8 cellular contexts compared by ENCODE assay signal in genomic region chr1:226332947-226333346, GRCh38. TPM values are rescaled to one million over a fixed set of nuclear protein-coding genes. Genes with fewer than 3 reads are reported as not detected.
DNase-seq lines count a peak whose midpoint lies in the region; ATAC-seq and TF ChIP-seq lines count a peak whose summit lies in the region.

No MANE protein-coding gene starts in this region.

- TF ChIP-seq POLR2A in esophagus muscularis mucosa (IDR thresholded peaks at IDR 0.05; ENCODE audit: low read depth) (no peak), Peyer's patch (IDR thresholded peaks at IDR 0.05) (no peak)

- H3K4me1 Mint-ChIP-seq in Calu3 (ENCODE audit: low read depth, unreplicated experiment) (peaks cover 10% of the 10 kb centered on the region), mesothelial cell of epicardium (peaks cover 11% of the 10 kb centered on the region), CD14-positive monocyte (peaks cover 7% of the 10 kb centered on the region)
- peaks cover 16% of the 10 kb centered on the region for H3K4me1 Mint-ChIP-seq in activated T-helper 17 cell treated with anti-CD3 and anti-CD28 coated beads, Interleukin-2, amount 50 U/mL, for 72 hours

- no peaks in the 10 kb centered on the region for H3K9me3 ChIP-seq in HUES48 (ENCODE audit: control insufficient read depth, insufficient read depth, low read length)
- no peaks in the 10 kb centered on the region for H3K9me3 ChIP-seq in esophagus muscularis mucosa
- H3K9me3 ChIP-seq in Peyer's patch: no peaks in the 10 kb centered on the region

- H3K36me3 Mint-ChIP-seq in Calu3 (ENCODE audit: insufficient read depth, unreplicated experiment) (no peaks in the 10 kb centered on the region), mesothelial cell of epicardium (no peaks in the 10 kb centered on the region), CD14-positive monocyte (no peaks in the 10 kb centered on the region)
- H3K36me3 Mint-ChIP-seq in activated T-helper 17 cell treated with anti-CD3 and anti-CD28 coated beads, Interleukin-2, amount 50 U/mL, for 72 hours (ENCODE audit: low read depth): no peaks in the 10 kb centered on the region

- CTCF ChIA-PET in Calu3 (lab: Charles Lee): interaction anchor here (0.6 to 1.6 kb wide), 10 partner anchors 12 to 268 kb away, joined by 3 to 19 read pairs (median 4); partner anchors contain the start of genes LIN9, MIXL1 and PARP1

- H3K27ac ChIP-seq in HUES48 (ENCODE audit: low read depth, low read length) (peak overlapping the region; percentile 22), esophagus muscularis mucosa (replicated peaks in 1 of 4) (no peak overlapping the region), Peyer's patch (no peak overlapping the region)

- no peaks in the 10 kb centered on the region for H3K9me3 Mint-ChIP-seq in Calu3 (ENCODE audit: low read depth, unreplicated experiment)
- no peaks in the 10 kb centered on the region for H3K9me3 Mint-ChIP-seq in activated T-helper 17 cell treated with anti-CD3 and anti-CD28 coated beads, Interleukin-2, amount 50 U/mL, for 72 hours
- no peaks in the 10 kb centered on the region for H3K9me3 Mint-ChIP-seq in mesothelial cell of epicardium
- no peaks in the 10 kb centered on the region for H3K9me3 Mint-ChIP-seq in CD14-positive monocyte

- H3K27me3 ChIP-seq in HUES48 (ENCODE audit: control insufficient read depth, insufficient read depth, low read length): no peaks in the 10 kb centered on the region
- H3K27me3 ChIP-seq in esophagus muscularis mucosa: no peaks in the 10 kb centered on the region
- H3K27me3 ChIP-seq in Peyer's patch: no peaks in the 10 kb centered on the region

- no peak for ATAC-seq in activated T-helper 17 cell treated with anti-CD3 and anti-CD28 coated beads, Interleukin-2, amount 50 U/mL, for 72 hours (replicated peaks)

- H3K4me1 ChIP-seq in HUES48 (ENCODE audit: control insufficient read depth, insufficient read depth, low read length): peaks cover 3% of the 10 kb centered on the region; the same call in 1 of the 2 replicates
- H3K4me1 ChIP-seq in esophagus muscularis mucosa: no peaks in the 10 kb centered on the region
- H3K4me1 ChIP-seq in Peyer's patch: no peaks in the 10 kb centered on the region

- DNase-seq in Calu3: no peak
- DNase-seq in mesothelial cell of epicardium (ENCODE audit: low spot score in 2 of 2, unreplicated experiment in 2 of 2): no peak
- no peak for DNase-seq in effector CD4-positive, alpha-beta T cell
- no peak for DNase-seq in esophagus muscularis mucosa (ENCODE audit: extremely low spot score)
- DNase-seq in Peyer's patch: no peak
- no peak for DNase-seq in CD14-positive monocyte (ENCODE audit: low spot score)

- H3K27me3 Mint-ChIP-seq in Calu3 (ENCODE audit: unreplicated experiment) (no peaks in the 10 kb centered on the region), mesothelial cell of epicardium (ENCODE audit: low read depth) (no peaks in the 10 kb centered on the region), CD14-positive monocyte (ENCODE audit: low read depth in 3 of 3) (peaks cover 0 to 2% (median 2%) of the 10 kb centered on the region in 3 donors)
- no peaks in the 10 kb centered on the region for H3K27me3 Mint-ChIP-seq in activated T-helper 17 cell treated with anti-CD3 and anti-CD28 coated beads, Interleukin-2, amount 50 U/mL, for 72 hours

- no TSS peak for BruUV-seq in Calu3 (replicated peaks; lab: Mats Ljungman, UMichigan)

- H3K27ac Mint-ChIP-seq in Calu3 (ENCODE audit: unreplicated experiment) (peak overlapping the region; percentile 68), mesothelial cell of epicardium (no peak overlapping the region), CD14-positive monocyte (no peak overlapping the region)
- H3K27ac Mint-ChIP-seq in activated T-helper 17 cell treated with anti-CD3 and anti-CD28 coated beads, Interleukin-2, amount 50 U/mL, for 72 hours: no peak overlapping the region

- intact Hi-C loops in Calu3 (cut with micrococcal nuclease; ENCODE audit: unreplicated experiment): loop anchor here (5.0 to 10.0 kb wide), 2 partner anchors 128 to 206 kb away; no protein-coding TSS in a partner anchor
- intact Hi-C loops in esophagus muscularis mucosa (cut with DNase I): no loop called here
- intact Hi-C loops in CD14-positive monocyte (cut with micrococcal nuclease): no loop called here

- peak overlapping the region; percentile 58 for H3K4me3 Mint-ChIP-seq in Calu3 (ENCODE audit: low read depth, unreplicated experiment)
- H3K4me3 Mint-ChIP-seq in activated T-helper 17 cell treated with anti-CD3 and anti-CD28 coated beads, Interleukin-2, amount 50 U/mL, for 72 hours: peak overlapping the region; percentile 63
- peak overlapping the region; percentile 36 for H3K4me3 Mint-ChIP-seq in mesothelial cell of epicardium
- peak overlapping the region in 1 of 2 donors; percentile 58 for H3K4me3 Mint-ChIP-seq in CD14-positive monocyte

- no peaks in the 10 kb centered on the region for H3K36me3 ChIP-seq in HUES48 (ENCODE audit: control insufficient read depth, insufficient read depth, low read length)
- H3K36me3 ChIP-seq in esophagus muscularis mucosa: no peaks in the 10 kb centered on the region
- no peaks in the 10 kb centered on the region for H3K36me3 ChIP-seq in Peyer's patch

- WGBS in esophagus muscularis mucosa: 57% methylated on average over 2 of the region's 2 CpGs

- no peak overlapping the region for H3K9ac ChIP-seq in HUES48 (ENCODE audit: low read depth, low read length)

- peak overlapping the region; percentile 13; the same call in 1 of the 2 replicates for H3K4me3 ChIP-seq in HUES48 (ENCODE audit: low read depth, low read length)
- H3K4me3 ChIP-seq in esophagus muscularis mucosa: no peak overlapping the region
- H3K4me3 ChIP-seq in Peyer's patch: no peak overlapping the region

- TF ChIP-seq EP300 in esophagus muscularis mucosa (IDR thresholded peaks at IDR 0.05): no peak

- no peak for TF ChIP-seq CTCF in Calu3 (IDR thresholded peaks at IDR 0.05; ENCODE audit: unreplicated experiment)
- TF ChIP-seq CTCF in mesothelial cell of epicardium (IDR thresholded peaks at IDR 0.05; ENCODE audit: unreplicated experiment): no peak
- TF ChIP-seq CTCF in esophagus muscularis mucosa (IDR thresholded peaks at IDR 0.05): no peak
- no peak for TF ChIP-seq CTCF in Peyer's patch (IDR thresholded peaks at IDR 0.05)
- TF ChIP-seq CTCF in CD14-positive monocyte (IDR thresholded peaks at IDR 0.05): no peak

RNA-seq across cellular contexts. Expression of gene LIN9, which starts 24.0 kb away (rescaled TPM):
- total RNA-seq in Calu3 (2022) (13.6 and 14.3 TPM in 2 replicates), mesothelial cell of epicardium (7.5 to 8.9 TPM (median 8.8 TPM) in 3 replicates), esophagus muscularis mucosa (1 to 10 TPM; 2.1 to 4.6 (median 2.8) TPM), Peyer's patch (1 to 10 TPM; 2.5 to 6.6 (median 4.2) TPM)
- 10 to 100 TPM in 1 of 2 donors, 1 to 10 TPM in 1; 5.5 to 10.3 TPM for total RNA-seq in activated T-helper 17 cell treated with anti-CD3 and anti-CD28 coated beads, Interleukin-2, amount 50 U/mL, for 72 hours
- 1 to 10 TPM in 1 of 2 donors, under 1 TPM in 1; 0.76 to 1.3 TPM for polyA plus RNA-seq in CD14-positive monocyte
